1 cellular context compared by ENCODE assay signal in genomic region chr1:25586181-25586588, GRCh38.
TF ChIP-seq lines count a peak whose summit lies in the region.

No MANE protein-coding gene starts in this region.

TF ChIP-seq in K562, 482 proteins besides CTCF, POLR2A, EP300 and RAD21 (continued from another document and continues in another):
- TF ChIP-seq, protein P1, sequence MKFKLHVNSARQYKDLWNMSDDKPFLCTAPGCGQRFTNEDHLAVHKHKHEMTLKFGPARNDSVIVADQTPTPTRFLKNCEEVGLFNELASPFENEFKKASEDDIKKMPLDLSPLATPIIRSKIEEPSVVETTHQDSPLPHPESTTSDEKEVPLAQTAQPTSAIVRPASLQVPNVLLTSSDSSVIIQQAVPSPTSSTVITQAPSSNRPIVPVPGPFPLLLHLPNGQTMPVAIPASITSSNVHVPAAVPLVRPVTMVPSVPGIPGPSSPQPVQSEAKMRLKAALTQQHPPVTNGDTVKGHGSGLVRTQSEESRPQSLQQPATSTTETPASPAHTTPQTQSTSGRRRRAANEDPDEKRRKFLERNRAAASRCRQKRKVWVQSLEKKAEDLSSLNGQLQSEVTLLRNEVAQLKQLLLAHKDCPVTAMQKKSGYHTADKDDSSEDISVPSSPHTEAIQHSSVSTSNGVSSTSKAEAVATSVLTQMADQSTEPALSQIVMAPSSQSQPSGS (CRISPR knock-in tag; IDR thresholded peaks at IDR 0.05), result no peak
- TF ChIP-seq TAL1 (IDR thresholded peaks at IDR 0.05) (no peak; the same call in 1 of the 2 replicates), MAZ (CRISPR knock-in tag; conservative IDR thresholded peaks at IDR 0.05 in 1 of 2, IDR thresholded peaks at IDR 0.05 in 1 of 2) (no peak), ZNF174 (CRISPR knock-in tag; IDR thresholded peaks at IDR 0.05) (no peak), ESRRB (CRISPR knock-in tag; IDR thresholded peaks at IDR 0.05; ENCODE audit: borderline replicate concordance) (no peak), ZBTB8A (IDR thresholded peaks at IDR 0.05; ENCODE audit: partially characterized antibody) (no peak), BRD9 (IDR thresholded peaks at IDR 0.05; ENCODE audit: low read depth, partially characterized antibody) (no peak), ZSCAN29 (IDR thresholded peaks at IDR 0.05) (no peak), PTTG1 (tag; IDR thresholded peaks at IDR 0.05; ENCODE audit: low read depth) (no peak), CBX5 (IDR thresholded peaks at IDR 0.05; ENCODE audit: borderline replicate concordance, low read depth) (no peak), PHF20 (IDR thresholded peaks at IDR 0.05; ENCODE audit: partially characterized antibody) (no peak), EZH2 (IDR thresholded peaks at IDR 0.05; ENCODE audit: borderline replicate concordance, low read depth, low read length) (no peak), CGGBP1 (CRISPR knock-in tag; IDR thresholded peaks at IDR 0.05) (no peak), ZNF830 (CRISPR knock-in tag; IDR thresholded peaks at IDR 0.05) (no peak), TCF7L2 (IDR thresholded peaks at IDR 0.05; ENCODE audit: low read depth, low read length) (no peak), NRF1 (conservative IDR thresholded peaks at IDR 0.05 in 1 of 2, IDR thresholded peaks at IDR 0.05 in 1 of 2) (peak; percentile 22 to 50; a peak in 2 of 4 replicates), ZNF507 (tag; conservative IDR thresholded peaks at IDR 0.05) (no peak), PKNOX1 (IDR thresholded peaks at IDR 0.05) (no peak), HMGXB4 (CRISPR knock-in tag; IDR thresholded peaks at IDR 0.05) (no peak), ARID3A (IDR thresholded peaks at IDR 0.05; ENCODE audit: borderline replicate concordance, low read depth, low read length) (no peak), USF1 (CRISPR knock-in tag; IDR thresholded peaks at IDR 0.05) (0 out of 2 replicates have a peak, but pooled peaks have one; percentile 18), NR4A1 (CRISPR knock-in tag; IDR thresholded peaks at IDR 0.05) (no peak), NR4A1 (tag; IDR thresholded peaks at IDR 0.05) (no peak), CCNT2 (IDR thresholded peaks at IDR 0.05; ENCODE audit: borderline replicate concordance, extremely low read depth, insufficient read length, low read depth, low read length) (no peak), HDGF (IDR thresholded peaks at IDR 0.05) (no peak), STAG1 (CRISPR knock-in tag; IDR thresholded peaks at IDR 0.05; ENCODE audit: borderline replicate concordance) (no peak), MCM3 (IDR thresholded peaks at IDR 0.05) (no peak), TSC22D4 (tag; IDR thresholded peaks at IDR 0.05) (no peak), CREB1 (IDR thresholded peaks at IDR 0.05) (no peak), CREB1 (CRISPR knock-in tag; IDR thresholded peaks at IDR 0.05) (no peak), CREM (IDR thresholded peaks at IDR 0.05; ENCODE audit: low read depth) (no peak), ZNF780A (CRISPR knock-in tag; IDR thresholded peaks at IDR 0.05) (no peak), JUNB (CRISPR knock-in tag; conservative IDR thresholded peaks at IDR 0.05) (no peak)
- TF ChIP-seq, protein P2, sequence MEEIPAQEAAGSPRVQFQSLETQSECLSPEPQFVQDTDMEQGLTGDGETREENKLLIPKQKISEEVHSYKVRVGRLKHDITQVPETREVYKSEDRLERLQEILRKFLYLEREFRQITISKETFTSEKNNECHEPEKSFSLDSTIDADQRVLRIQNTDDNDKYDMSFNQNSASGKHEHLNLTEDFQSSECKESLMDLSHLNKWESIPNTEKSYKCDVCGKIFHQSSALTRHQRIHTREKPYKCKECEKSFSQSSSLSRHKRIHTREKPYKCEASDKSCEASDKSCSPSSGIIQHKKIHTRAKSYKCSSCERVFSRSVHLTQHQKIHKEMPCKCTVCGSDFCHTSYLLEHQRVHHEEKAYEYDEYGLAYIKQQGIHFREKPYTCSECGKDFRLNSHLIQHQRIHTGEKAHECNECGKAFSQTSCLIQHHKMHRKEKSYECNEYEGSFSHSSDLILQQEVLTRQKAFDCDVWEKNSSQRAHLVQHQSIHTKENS (CRISPR knock-in tag; IDR thresholded peaks at IDR 0.05), result no peak
- TF ChIP-seq, protein P3, sequence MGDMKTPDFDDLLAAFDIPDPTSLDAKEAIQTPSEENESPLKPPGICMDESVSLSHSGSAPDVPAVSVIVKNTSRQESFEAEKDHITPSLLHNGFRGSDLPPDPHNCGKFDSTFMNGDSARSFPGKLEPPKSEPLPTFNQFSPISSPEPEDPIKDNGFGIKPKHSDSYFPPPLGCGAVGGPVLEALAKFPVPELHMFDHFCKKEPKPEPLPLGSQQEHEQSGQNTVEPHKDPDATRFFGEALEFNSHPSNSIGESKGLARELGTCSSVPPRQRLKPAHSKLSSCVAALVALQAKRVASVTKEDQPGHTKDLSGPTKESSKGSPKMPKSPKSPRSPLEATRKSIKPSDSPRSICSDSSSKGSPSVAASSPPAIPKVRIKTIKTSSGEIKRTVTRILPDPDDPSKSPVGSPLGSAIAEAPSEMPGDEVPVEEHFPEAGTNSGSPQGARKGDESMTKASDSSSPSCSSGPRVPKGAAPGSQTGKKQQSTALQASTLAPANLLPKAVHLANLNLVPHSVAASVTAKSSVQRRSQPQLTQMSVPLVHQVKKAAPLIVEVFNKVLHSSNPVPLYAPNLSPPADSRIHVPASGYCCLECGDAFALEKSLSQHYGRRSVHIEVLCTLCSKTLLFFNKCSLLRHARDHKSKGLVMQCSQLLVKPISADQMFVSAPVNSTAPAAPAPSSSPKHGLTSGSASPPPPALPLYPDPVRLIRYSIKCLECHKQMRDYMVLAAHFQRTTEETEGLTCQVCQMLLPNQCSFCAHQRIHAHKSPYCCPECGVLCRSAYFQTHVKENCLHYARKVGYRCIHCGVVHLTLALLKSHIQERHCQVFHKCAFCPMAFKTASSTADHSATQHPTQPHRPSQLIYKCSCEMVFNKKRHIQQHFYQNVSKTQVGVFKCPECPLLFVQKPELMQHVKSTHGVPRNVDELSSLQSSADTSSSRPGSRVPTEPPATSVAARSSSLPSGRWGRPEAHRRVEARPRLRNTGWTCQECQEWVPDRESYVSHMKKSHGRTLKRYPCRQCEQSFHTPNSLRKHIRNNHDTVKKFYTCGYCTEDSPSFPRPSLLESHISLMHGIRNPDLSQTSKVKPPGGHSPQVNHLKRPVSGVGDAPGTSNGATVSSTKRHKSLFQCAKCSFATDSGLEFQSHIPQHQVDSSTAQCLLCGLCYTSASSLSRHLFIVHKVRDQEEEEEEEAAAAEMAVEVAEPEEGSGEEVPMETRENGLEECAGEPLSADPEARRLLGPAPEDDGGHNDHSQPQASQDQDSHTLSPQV (IDR thresholded peaks at IDR 0.05), result no peak
- TF ChIP-seq, protein P4, sequence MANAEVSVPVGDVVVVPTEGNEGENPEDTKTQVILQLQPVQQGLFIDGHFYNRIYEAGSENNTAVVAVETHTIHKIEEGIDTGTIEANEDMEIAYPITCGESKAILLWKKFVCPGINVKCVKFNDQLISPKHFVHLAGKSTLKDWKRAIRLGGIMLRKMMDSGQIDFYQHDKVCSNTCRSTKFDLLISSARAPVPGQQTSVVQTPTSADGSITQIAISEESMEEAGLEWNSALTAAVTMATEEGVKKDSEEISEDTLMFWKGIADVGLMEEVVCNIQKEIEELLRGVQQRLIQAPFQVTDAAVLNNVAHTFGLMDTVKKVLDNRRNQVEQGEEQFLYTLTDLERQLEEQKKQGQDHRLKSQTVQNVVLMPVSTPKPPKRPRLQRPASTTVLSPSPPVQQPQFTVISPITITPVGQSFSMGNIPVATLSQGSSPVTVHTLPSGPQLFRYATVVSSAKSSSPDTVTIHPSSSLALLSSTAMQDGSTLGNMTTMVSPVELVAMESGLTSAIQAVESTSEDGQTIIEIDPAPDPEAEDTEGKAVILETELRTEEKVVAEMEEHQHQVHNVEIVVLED (CRISPR knock-in tag; IDR thresholded peaks at IDR 0.05), result no peak
- TF ChIP-seq, protein P5, sequence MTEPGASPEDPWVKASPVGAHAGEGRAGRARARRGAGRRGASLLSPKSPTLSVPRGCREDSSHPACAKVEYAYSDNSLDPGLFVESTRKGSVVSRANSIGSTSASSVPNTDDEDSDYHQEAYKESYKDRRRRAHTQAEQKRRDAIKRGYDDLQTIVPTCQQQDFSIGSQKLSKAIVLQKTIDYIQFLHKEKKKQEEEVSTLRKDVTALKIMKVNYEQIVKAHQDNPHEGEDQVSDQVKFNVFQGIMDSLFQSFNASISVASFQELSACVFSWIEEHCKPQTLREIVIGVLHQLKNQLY (CRISPR knock-in tag; conservative IDR thresholded peaks at IDR 0.05), result no peak
- TF ChIP-seq, protein P6, sequence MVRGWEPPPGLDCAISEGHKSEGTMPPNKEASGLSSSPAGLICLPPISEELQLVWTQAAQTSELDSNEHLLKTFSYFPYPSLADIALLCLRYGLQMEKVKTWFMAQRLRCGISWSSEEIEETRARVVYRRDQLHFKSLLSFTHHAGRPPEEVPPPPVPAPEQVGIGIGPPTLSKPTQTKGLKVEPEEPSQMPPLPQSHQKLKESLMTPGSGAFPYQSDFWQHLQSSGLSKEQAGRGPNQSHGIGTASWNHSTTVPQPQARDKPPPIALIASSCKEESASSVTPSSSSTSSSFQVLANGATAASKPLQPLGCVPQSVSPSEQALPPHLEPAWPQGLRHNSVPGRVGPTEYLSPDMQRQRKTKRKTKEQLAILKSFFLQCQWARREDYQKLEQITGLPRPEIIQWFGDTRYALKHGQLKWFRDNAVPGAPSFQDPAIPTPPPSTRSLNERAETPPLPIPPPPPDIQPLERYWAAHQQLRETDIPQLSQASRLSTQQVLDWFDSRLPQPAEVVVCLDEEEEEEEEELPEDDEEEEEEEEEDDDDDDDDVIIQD (CRISPR knock-in tag; IDR thresholded peaks at IDR 0.05), result no peak
- TF ChIP-seq, protein P7, sequence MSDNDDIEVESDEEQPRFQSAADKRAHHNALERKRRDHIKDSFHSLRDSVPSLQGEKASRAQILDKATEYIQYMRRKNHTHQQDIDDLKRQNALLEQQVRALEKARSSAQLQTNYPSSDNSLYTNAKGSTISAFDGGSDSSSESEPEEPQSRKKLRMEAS (CRISPR knock-in tag; IDR thresholded peaks at IDR 0.05), result peak; percentile 81
- TF ChIP-seq, protein P8, sequence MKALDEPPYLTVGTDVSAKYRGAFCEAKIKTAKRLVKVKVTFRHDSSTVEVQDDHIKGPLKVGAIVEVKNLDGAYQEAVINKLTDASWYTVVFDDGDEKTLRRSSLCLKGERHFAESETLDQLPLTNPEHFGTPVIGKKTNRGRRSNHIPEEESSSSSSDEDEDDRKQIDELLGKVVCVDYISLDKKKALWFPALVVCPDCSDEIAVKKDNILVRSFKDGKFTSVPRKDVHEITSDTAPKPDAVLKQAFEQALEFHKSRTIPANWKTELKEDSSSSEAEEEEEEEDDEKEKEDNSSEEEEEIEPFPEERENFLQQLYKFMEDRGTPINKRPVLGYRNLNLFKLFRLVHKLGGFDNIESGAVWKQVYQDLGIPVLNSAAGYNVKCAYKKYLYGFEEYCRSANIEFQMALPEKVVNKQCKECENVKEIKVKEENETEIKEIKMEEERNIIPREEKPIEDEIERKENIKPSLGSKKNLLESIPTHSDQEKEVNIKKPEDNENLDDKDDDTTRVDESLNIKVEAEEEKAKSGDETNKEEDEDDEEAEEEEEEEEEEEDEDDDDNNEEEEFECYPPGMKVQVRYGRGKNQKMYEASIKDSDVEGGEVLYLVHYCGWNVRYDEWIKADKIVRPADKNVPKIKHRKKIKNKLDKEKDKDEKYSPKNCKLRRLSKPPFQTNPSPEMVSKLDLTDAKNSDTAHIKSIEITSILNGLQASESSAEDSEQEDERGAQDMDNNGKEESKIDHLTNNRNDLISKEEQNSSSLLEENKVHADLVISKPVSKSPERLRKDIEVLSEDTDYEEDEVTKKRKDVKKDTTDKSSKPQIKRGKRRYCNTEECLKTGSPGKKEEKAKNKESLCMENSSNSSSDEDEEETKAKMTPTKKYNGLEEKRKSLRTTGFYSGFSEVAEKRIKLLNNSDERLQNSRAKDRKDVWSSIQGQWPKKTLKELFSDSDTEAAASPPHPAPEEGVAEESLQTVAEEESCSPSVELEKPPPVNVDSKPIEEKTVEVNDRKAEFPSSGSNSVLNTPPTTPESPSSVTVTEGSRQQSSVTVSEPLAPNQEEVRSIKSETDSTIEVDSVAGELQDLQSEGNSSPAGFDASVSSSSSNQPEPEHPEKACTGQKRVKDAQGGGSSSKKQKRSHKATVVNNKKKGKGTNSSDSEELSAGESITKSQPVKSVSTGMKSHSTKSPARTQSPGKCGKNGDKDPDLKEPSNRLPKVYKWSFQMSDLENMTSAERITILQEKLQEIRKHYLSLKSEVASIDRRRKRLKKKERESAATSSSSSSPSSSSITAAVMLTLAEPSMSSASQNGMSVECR (CRISPR knock-in tag; IDR thresholded peaks at IDR 0.05), result no peak
